Comparison of ENCODE assay signal across 1 cellular context in genomic region chr10:96676272-96677112, GRCh38.
A peak's percentile ranks its signal among the peaks of the same experiment; 100 is the strongest.
TF ChIP-seq lines count a peak whose summit lies in the region.

No MANE protein-coding gene starts in this region.

TF ChIP-seq in liver, 16 proteins besides CTCF, POLR2A, EP300 and RAD21 (continued from another document):
- TF ChIP-seq SP1 (IDR thresholded peaks at IDR 0.05) (peak; percentile 47), RXRA (IDR thresholded peaks at IDR 0.05) (peak in 1 of 2 donors; percentile 10)
TF ChIP-seq in liver: peak in this region for 7.
